In the genomic region with DNA sequence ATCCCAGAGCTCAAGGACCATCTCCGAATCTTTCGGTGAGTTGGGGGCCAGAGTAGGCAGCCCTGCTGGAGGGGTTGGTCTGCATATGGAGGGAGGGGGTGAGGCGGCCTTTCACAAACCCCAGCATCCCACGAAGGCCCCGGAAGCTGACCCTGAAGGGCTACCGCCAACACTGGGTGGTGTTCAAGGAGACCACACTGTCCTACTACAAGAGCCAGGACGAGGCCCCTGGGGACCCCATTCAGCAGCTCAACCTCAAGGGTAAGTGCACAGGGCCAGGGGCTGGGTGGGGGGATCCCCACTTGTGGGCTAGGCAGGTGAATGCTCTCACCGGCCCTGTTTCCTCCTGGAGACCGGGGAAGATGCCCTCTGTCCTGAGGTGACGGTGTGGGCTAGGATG, we compare ENCODE assay signal across 1 cellular context.
TF ChIP-seq lines count a peak whose summit lies in the region.

No MANE protein-coding gene starts in this region.

TF ChIP-seq in GM12878, 131 proteins besides CTCF, POLR2A, EP300 and RAD21:
- no peak for TF ChIP-seq GABPA (IDR thresholded peaks at IDR 0.05; ENCODE audit: low read depth)
- TF ChIP-seq SMAD1 (IDR thresholded peaks at IDR 0.05; ENCODE audit: low read depth, partially characterized antibody) = no peak
- no peak for TF ChIP-seq ZNF274 (IDR thresholded peaks at IDR 0.05; ENCODE audit: insufficient read depth, insufficient read length)
- TF ChIP-seq MYB (IDR thresholded peaks at IDR 0.05; ENCODE audit: borderline replicate concordance, low read depth, low read length) = no peak
- no peak for TF ChIP-seq DPF2 (IDR thresholded peaks at IDR 0.05)
- TF ChIP-seq TBL1XR1 (IDR thresholded peaks at IDR 0.05; ENCODE audit: low read depth, low read length) = no peak
- no peak for TF ChIP-seq CHD1 (IDR thresholded peaks at IDR 0.05; ENCODE audit: low read depth, low read length)
- TF ChIP-seq ZNF217 (IDR thresholded peaks at IDR 0.05) = no peak
- no peak for TF ChIP-seq ZNF207 (IDR thresholded peaks at IDR 0.05; ENCODE audit: borderline replicate concordance)
- TF ChIP-seq, protein P1, sequence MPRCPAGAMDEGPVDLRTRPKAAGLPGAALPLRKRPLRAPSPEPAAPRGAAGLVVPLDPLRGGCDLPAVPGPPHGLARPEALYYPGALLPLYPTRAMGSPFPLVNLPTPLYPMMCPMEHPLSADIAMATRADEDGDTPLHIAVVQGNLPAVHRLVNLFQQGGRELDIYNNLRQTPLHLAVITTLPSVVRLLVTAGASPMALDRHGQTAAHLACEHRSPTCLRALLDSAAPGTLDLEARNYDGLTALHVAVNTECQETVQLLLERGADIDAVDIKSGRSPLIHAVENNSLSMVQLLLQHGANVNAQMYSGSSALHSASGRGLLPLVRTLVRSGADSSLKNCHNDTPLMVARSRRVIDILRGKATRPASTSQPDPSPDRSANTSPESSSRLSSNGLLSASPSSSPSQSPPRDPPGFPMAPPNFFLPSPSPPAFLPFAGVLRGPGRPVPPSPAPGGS (IDR thresholded peaks at IDR 0.05; ENCODE audit: borderline replicate concordance, insufficient read depth, low read depth, low read length, poor library complexity, severe bottlenecking) = no peak
- no peak for TF ChIP-seq RUNX3 (IDR thresholded peaks at IDR 0.05; ENCODE audit: low read length)
- TF ChIP-seq, protein P2, sequence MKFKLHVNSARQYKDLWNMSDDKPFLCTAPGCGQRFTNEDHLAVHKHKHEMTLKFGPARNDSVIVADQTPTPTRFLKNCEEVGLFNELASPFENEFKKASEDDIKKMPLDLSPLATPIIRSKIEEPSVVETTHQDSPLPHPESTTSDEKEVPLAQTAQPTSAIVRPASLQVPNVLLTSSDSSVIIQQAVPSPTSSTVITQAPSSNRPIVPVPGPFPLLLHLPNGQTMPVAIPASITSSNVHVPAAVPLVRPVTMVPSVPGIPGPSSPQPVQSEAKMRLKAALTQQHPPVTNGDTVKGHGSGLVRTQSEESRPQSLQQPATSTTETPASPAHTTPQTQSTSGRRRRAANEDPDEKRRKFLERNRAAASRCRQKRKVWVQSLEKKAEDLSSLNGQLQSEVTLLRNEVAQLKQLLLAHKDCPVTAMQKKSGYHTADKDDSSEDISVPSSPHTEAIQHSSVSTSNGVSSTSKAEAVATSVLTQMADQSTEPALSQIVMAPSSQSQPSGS (IDR thresholded peaks at IDR 0.05; ENCODE audit: low read length) = no peak
- TF ChIP-seq, protein P3, sequence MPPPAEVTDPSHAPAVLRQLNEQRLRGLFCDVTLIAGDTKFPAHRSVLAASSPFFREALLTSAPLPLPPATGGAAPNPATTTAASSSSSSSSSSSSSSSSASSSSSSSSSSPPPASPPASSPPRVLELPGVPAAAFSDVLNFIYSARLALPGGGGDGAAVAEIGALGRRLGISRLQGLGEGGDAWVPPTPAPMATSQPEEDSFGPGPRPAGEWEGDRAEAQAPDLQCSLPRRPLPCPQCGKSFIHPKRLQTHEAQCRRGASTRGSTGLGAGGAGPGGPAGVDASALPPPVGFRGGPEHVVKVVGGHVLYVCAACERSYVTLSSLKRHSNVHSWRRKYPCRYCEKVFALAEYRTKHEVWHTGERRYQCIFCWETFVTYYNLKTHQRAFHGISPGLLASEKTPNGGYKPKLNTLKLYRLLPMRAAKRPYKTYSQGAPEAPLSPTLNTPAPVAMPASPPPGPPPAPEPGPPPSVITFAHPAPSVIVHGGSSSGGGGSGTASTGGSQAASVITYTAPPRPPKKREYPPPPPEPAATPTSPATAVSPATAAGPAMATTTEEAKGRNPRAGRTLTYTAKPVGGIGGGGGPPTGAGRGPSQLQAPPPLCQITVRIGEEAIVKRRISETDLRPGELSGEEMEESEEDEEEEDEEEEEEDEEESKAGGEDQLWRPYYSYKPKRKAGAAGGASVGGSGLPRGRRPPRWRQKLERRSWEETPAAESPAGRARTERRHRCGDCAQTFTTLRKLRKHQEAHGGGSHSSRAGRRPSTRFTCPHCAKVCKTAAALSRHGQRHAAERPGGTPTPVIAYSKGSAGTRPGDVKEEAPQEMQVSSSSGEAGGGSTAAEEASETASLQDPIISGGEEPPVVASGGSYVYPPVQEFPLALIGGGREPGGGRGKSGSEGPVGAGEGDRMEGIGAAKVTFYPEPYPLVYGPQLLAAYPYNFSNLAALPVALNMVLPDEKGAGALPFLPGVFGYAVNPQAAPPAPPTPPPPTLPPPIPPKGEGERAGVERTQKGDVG (CRISPR knock-in tag; IDR thresholded peaks at IDR 0.05) = no peak
- TF ChIP-seq, protein P4, sequence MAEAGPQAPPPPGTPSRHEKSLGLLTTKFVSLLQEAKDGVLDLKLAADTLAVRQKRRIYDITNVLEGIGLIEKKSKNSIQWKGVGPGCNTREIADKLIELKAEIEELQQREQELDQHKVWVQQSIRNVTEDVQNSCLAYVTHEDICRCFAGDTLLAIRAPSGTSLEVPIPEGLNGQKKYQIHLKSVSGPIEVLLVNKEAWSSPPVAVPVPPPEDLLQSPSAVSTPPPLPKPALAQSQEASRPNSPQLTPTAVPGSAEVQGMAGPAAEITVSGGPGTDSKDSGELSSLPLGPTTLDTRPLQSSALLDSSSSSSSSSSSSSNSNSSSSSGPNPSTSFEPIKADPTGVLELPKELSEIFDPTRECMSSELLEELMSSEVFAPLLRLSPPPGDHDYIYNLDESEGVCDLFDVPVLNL (IDR thresholded peaks at IDR 0.05; ENCODE audit: low read depth, low read length) = no peak
- TF ChIP-seq, protein P5, sequence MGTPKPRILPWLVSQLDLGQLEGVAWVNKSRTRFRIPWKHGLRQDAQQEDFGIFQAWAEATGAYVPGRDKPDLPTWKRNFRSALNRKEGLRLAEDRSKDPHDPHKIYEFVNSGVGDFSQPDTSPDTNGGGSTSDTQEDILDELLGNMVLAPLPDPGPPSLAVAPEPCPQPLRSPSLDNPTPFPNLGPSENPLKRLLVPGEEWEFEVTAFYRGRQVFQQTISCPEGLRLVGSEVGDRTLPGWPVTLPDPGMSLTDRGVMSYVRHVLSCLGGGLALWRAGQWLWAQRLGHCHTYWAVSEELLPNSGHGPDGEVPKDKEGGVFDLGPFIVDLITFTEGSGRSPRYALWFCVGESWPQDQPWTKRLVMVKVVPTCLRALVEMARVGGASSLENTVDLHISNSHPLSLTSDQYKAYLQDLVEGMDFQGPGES (IDR thresholded peaks at IDR 0.05) = no peak
- no peak for TF ChIP-seq TCF7 (IDR thresholded peaks at IDR 0.05; ENCODE audit: borderline replicate concordance)
- TF ChIP-seq FOS (IDR thresholded peaks at IDR 0.05; ENCODE audit: borderline replicate concordance, extremely low read depth, insufficient read length) = no peak
- TF ChIP-seq, protein P6, sequence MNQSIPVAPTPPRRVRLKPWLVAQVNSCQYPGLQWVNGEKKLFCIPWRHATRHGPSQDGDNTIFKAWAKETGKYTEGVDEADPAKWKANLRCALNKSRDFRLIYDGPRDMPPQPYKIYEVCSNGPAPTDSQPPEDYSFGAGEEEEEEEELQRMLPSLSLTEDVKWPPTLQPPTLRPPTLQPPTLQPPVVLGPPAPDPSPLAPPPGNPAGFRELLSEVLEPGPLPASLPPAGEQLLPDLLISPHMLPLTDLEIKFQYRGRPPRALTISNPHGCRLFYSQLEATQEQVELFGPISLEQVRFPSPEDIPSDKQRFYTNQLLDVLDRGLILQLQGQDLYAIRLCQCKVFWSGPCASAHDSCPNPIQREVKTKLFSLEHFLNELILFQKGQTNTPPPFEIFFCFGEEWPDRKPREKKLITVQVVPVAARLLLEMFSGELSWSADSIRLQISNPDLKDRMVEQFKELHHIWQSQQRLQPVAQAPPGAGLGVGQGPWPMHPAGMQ (IDR thresholded peaks at IDR 0.05; ENCODE audit: borderline replicate concordance) = no peak
- TF ChIP-seq ZSCAN29 (IDR thresholded peaks at IDR 0.05) = no peak
